Comparison of ENCODE assay signal across 1 cellular context in the genomic region with DNA sequence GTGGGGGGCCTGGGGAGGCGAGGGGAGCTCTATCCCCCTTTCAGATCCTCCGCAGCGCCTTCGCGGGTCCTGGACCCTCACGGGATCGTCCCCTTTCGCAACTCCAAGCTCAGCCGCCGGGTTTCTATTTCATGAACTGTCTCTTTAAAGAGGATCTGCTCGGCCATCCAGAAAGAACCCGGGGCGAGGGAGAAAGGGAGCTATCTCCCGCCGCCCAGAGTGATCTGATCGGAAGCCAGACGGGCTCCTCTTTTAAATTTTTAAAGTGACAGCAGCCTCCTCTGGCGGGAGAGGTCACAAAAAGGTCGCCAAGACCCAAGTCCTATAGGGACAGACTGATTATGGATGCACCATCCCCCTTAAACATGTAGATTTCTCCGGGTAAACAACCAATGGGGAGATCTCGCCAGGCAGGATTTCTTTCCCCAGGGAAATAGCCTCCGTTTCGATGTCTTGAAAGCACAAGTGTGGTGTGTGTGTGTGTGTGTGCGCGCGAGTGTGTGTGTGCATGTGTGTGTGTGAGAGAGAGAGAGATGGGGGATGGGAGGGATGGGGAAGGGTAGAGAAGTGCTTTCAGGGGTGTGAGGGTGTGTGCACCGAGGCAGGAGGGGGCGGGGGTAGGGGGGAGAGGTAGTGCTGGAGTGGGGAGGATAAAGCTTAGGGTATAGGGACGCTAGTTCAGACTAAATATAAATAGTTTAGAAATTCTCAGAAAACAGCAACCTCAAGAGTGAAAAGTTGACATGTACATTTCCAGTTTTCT.
TF ChIP-seq lines count a peak whose summit lies in the region.

No MANE protein-coding gene starts in this region.

TF ChIP-seq in K562, 482 proteins besides CTCF, POLR2A, EP300 and RAD21 (continued from another document and continues in another):
- TF ChIP-seq BCLAF1 (IDR thresholded peaks at IDR 0.05; ENCODE audit: borderline replicate concordance in 1 of 2, control insufficient read depth in 1 of 2, low read depth in 2 of 2, low read length in 1 of 2), result no peak
- TF ChIP-seq, protein P1, sequence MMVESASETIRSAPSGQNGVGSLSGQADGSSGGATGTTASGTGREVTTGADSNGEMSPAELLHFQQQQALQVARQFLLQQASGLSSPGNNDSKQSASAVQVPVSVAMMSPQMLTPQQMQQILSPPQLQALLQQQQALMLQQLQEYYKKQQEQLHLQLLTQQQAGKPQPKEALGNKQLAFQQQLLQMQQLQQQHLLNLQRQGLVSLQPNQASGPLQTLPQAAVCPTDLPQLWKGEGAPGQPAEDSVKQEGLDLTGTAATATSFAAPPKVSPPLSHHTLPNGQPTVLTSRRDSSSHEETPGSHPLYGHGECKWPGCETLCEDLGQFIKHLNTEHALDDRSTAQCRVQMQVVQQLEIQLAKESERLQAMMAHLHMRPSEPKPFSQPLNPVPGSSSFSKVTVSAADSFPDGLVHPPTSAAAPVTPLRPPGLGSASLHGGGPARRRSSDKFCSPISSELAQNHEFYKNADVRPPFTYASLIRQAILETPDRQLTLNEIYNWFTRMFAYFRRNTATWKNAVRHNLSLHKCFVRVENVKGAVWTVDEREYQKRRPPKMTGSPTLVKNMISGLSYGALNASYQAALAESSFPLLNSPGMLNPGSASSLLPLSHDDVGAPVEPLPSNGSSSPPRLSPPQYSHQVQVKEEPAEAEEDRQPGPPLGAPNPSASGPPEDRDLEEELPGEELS (CRISPR knock-in tag; IDR thresholded peaks at IDR 0.05; ENCODE audit: borderline replicate concordance), result no peak
- TF ChIP-seq TARDBP (IDR thresholded peaks at IDR 0.05), result no peak
- TF ChIP-seq, protein P2, sequence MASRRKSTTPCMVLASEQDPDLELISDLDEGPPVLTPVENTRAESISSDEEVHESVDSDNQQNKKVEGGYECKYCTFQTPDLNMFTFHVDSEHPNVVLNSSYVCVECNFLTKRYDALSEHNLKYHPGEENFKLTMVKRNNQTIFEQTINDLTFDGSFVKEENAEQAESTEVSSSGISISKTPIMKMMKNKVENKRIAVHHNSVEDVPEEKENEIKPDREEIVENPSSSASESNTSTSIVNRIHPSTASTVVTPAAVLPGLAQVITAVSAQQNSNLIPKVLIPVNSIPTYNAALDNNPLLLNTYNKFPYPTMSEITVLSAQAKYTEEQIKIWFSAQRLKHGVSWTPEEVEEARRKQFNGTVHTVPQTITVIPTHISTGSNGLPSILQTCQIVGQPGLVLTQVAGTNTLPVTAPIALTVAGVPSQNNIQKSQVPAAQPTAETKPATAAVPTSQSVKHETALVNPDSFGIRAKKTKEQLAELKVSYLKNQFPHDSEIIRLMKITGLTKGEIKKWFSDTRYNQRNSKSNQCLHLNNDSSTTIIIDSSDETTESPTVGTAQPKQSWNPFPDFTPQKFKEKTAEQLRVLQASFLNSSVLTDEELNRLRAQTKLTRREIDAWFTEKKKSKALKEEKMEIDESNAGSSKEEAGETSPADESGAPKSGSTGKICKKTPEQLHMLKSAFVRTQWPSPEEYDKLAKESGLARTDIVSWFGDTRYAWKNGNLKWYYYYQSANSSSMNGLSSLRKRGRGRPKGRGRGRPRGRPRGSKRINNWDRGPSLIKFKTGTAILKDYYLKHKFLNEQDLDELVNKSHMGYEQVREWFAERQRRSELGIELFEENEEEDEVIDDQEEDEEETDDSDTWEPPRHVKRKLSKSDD (conservative IDR thresholded peaks at IDR 0.05; ENCODE audit: low read length), result no peak
- TF ChIP-seq NR1H2 (CRISPR knock-in tag; IDR thresholded peaks at IDR 0.05), result no peak
- TF ChIP-seq HLTF (IDR thresholded peaks at IDR 0.05), result peak; percentile 70; the same call in 1 of the 2 replicates
- TF ChIP-seq NR4A1 (CRISPR knock-in tag; IDR thresholded peaks at IDR 0.05), result no peak
- TF ChIP-seq NR4A1 (tag; IDR thresholded peaks at IDR 0.05), result no peak
- peak; percentile 60; the same call in 1 of the 2 replicates for TF ChIP-seq SMARCA4 (IDR thresholded peaks at IDR 0.05)
- no peak for TF ChIP-seq JUNB (CRISPR knock-in tag; conservative IDR thresholded peaks at IDR 0.05)
- TF ChIP-seq SRSF9 (IDR thresholded peaks at IDR 0.05; ENCODE audit: borderline replicate concordance, low read depth, low read length), result no peak
- TF ChIP-seq, protein P3, sequence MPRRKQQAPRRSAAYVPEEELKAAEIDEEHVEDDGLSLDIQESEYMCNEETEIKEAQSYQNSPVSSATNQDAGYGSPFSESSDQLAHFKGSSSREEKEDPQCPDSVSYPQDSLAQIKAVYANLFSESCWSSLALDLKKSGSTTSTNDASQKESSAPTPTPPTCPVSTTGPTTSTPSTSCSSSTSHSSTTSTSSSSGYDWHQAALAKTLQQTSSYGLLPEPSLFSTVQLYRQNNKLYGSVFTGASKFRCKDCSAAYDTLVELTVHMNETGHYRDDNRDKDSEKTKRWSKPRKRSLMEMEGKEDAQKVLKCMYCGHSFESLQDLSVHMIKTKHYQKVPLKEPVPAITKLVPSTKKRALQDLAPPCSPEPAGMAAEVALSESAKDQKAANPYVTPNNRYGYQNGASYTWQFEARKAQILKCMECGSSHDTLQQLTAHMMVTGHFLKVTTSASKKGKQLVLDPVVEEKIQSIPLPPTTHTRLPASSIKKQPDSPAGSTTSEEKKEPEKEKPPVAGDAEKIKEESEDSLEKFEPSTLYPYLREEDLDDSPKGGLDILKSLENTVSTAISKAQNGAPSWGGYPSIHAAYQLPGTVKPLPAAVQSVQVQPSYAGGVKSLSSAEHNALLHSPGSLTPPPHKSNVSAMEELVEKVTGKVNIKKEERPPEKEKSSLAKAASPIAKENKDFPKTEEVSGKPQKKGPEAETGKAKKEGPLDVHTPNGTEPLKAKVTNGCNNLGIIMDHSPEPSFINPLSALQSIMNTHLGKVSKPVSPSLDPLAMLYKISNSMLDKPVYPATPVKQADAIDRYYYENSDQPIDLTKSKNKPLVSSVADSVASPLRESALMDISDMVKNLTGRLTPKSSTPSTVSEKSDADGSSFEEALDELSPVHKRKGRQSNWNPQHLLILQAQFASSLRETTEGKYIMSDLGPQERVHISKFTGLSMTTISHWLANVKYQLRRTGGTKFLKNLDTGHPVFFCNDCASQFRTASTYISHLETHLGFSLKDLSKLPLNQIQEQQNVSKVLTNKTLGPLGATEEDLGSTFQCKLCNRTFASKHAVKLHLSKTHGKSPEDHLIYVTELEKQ (CRISPR knock-in tag; IDR thresholded peaks at IDR 0.05), result no peak
- TF ChIP-seq E2F3 (CRISPR knock-in tag; IDR thresholded peaks at IDR 0.05), result no peak
- TF ChIP-seq, protein P4, sequence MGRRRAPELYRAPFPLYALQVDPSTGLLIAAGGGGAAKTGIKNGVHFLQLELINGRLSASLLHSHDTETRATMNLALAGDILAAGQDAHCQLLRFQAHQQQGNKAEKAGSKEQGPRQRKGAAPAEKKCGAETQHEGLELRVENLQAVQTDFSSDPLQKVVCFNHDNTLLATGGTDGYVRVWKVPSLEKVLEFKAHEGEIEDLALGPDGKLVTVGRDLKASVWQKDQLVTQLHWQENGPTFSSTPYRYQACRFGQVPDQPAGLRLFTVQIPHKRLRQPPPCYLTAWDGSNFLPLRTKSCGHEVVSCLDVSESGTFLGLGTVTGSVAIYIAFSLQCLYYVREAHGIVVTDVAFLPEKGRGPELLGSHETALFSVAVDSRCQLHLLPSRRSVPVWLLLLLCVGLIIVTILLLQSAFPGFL (CRISPR knock-in tag; IDR thresholded peaks at IDR 0.05), result no peak
- 0 out of 2 replicates have a peak, but pooled peaks have one; percentile 4 for TF ChIP-seq MBD2 (IDR thresholded peaks at IDR 0.05; ENCODE audit: borderline replicate concordance, low read depth)
- TF ChIP-seq SP2 (IDR thresholded peaks at IDR 0.05; ENCODE audit: extremely low read depth, low read depth, low read length, poor library complexity, severe bottlenecking), result no peak
- TF ChIP-seq ZNF609 (CRISPR knock-in tag; IDR thresholded peaks at IDR 0.05; ENCODE audit: borderline replicate concordance), result no peak
- no peak for TF ChIP-seq ARID4B (CRISPR knock-in tag; IDR thresholded peaks at IDR 0.05)
- TF ChIP-seq SMARCC2 (IDR thresholded peaks at IDR 0.05; ENCODE audit: low read depth), result no peak
- no peak for TF ChIP-seq SIRT6 (IDR thresholded peaks at IDR 0.05; ENCODE audit: low read depth, low read length)
- TF ChIP-seq HDAC6 (IDR thresholded peaks at IDR 0.05; ENCODE audit: low read depth, low read length), result no peak
- no peak for TF ChIP-seq PHB2 (IDR thresholded peaks at IDR 0.05; ENCODE audit: low read depth)
- no peak for TF ChIP-seq KLF16 (IDR thresholded peaks at IDR 0.05)
- peak; percentile 87 for TF ChIP-seq TOE1 (IDR thresholded peaks at IDR 0.05; ENCODE audit: borderline replicate concordance)
- no peak for TF ChIP-seq TOE1 (CRISPR knock-in tag; IDR thresholded peaks at IDR 0.05; ENCODE audit: borderline replicate concordance, low read depth)
- no peak for TF ChIP-seq XRCC4 (IDR thresholded peaks at IDR 0.05; ENCODE audit: extremely low read depth, insufficient read depth, insufficient read length)
- TF ChIP-seq ZC3H8 (IDR thresholded peaks at IDR 0.05), result no peak
- peak; percentile 71 to 79 for TF ChIP-seq FOXK2 (conservative IDR thresholded peaks at IDR 0.05 in 1 of 2, IDR thresholded peaks at IDR 0.05 in 1 of 2; ENCODE audit: low read depth in 2 of 2)
- no peak for TF ChIP-seq ZNF146 (CRISPR knock-in tag; IDR thresholded peaks at IDR 0.05; ENCODE audit: unreplicated experiment)
- no peak; the same call in 1 of the 2 replicates for TF ChIP-seq PHF8 (IDR thresholded peaks at IDR 0.05; ENCODE audit: borderline replicate concordance, low read length)
- TF ChIP-seq PURB (CRISPR knock-in tag; IDR thresholded peaks at IDR 0.05; ENCODE audit: low read depth), result no peak
- TF ChIP-seq PRPF4 (IDR thresholded peaks at IDR 0.05; ENCODE audit: insufficient read depth, low read depth, low read length, poor library complexity, severe bottlenecking), result no peak
